Comparison of ENCODE assay signal across 23 cellular contexts in genomic region chr17:17091276-17091675, GRCh38. TPM values are rescaled to one million over a fixed set of nuclear protein-coding genes. Genes with fewer than 3 reads are reported as not detected.
DNase-seq lines count a peak whose midpoint lies in the region; ATAC-seq, FAIRE-seq and TF ChIP-seq lines count a peak whose summit lies in the region.
"Had no signal": no experiment of that assay in that cellular context is flagged by ENCODE, and none has a peak within 500 bp of the region (broad histone marks: within the 10 kb centered on the region; RNA-seq: fewer than 3 reads in every experiment).

No MANE protein-coding gene starts in this region.

- no peaks in the 10 kb centered on the region for H3K9me3 ChIP-seq in small intestine (ENCODE audit: control insufficient read depth, low read depth)

- 79 to 89% (median 85%) methylated on average over 11 of the region's 11 CpGs for WGBS in small intestine, 3 donors

- TF ChIP-seq CTCF in chondrocyte (IDR thresholded peaks at IDR 0.05), result no peak

- H3K4me3 ChIP-seq in small intestine (ENCODE audit: low read depth in 1 of 2, low read length in 2 of 2), result no peak overlapping the region

- peaks cover 14 to 19% of the 10 kb centered on the region in 2 donors for H3K4me1 ChIP-seq in small intestine (ENCODE audit: control insufficient read depth in 2 of 2, insufficient read depth in 1 of 2, low read depth in 1 of 2, low read length in 1 of 2)

- H3K27ac Mint-ChIP-seq in chondrocyte (ENCODE audit: unreplicated experiment), result no peak overlapping the region

- ATAC-seq in GM19328 (IDR thresholded peaks at IDR 0.05; ENCODE audit: unreplicated experiment), result no peak
- ATAC-seq: HCT116 had no signal

- no peak for FAIRE-seq in small intestine (lab: Jason Lieb, UNC)
- FAIRE-seq: GM12891, GM18507 had no signal

- H3K36me3 ChIP-seq in small intestine (ENCODE audit: control insufficient read depth in 2 of 2, insufficient read depth in 2 of 2, low read length in 2 of 2), result peaks cover 3% of the 10 kb centered on the region in 2 donors

- DNase-seq in activated effector memory CD4-positive, alpha-beta T cell treated with anti-CD3 and anti-CD28 coated beads, Interleukin-2, amount 50 U/mL, for 16 hours, result peak; percentile 27
- no peak for DNase-seq in activated effector memory CD4-positive, alpha-beta T cell treated with Interleukin-2 at 50 U/mL for 16 hours
- DNase-seq in chondrocyte (ENCODE audit: low spot score) (peak; percentile 63), small intestine (no peak), retina (no peak), hepatic stellate cell (ENCODE audit: low spot score) (no peak), AML-193 (lab: John Stamatoyannopoulos, UW) (no peak)
- DNase-seq: 8988T; CD4-positive, alpha-beta memory T cell; DMS53; EL; NCI-H1417; NCI-H187; NCI-H226; NCI-H524 treated with DMSO at 0.1 percent for 48 hours; SIG-M5 had no signal

- peaks cover 50% of the 10 kb centered on the region for H3K4me1 Mint-ChIP-seq in chondrocyte (ENCODE audit: low read depth)

- H3K27ac ChIP-seq in small intestine (ENCODE audit: low read depth in 1 of 2, low read length in 1 of 2), result peak overlapping the region; percentile 32 to 56
- H3K27ac ChIP-seq: HL-60, KMS-11 had no signal

- H3K27me3 ChIP-seq in small intestine (ENCODE audit: control insufficient read depth in 2 of 2, insufficient read depth in 2 of 2, low read length in 2 of 2), result no peaks in the 10 kb centered on the region

- no peaks in the 10 kb centered on the region for H3K27me3 Mint-ChIP-seq in chondrocyte (ENCODE audit: low read depth)
- H3K27me3 Mint-ChIP-seq: B cell; CD4-positive, alpha-beta memory T cell had no signal

- no peaks in the 10 kb centered on the region for H3K9me3 Mint-ChIP-seq in chondrocyte (ENCODE audit: low read depth)

- H3K36me3 Mint-ChIP-seq in chondrocyte (ENCODE audit: low read depth), result peaks cover 3% of the 10 kb centered on the region

- H3K4me3 Mint-ChIP-seq in chondrocyte (ENCODE audit: unreplicated experiment), result no peak overlapping the region
- H3K4me3 Mint-ChIP-seq: B cell; CD4-positive, alpha-beta memory T cell had no signal

RNA-seq across cellular contexts. Expression of gene MPRIP, which starts 49.0 kb away (rescaled TPM):
- total RNA-seq in chondrocyte, result 197 to 352 TPM (median 345 TPM) in 3 replicates
- polyA plus RNA-seq in small intestine, result 100 to 1,000 TPM in 2 of 3 donors, 10 to 100 TPM in 1; 98.9 to 233 (median 219) TPM

Comparison
In these comparisons a context has a peak if more than half of its experiments do, and no peak if none do; other contexts are left out.
1. DNase-seq: peak in activated effector memory CD4-positive, alpha-beta T cell treated with anti-CD3 and anti-CD28 coated beads, Interleukin-2, amount 50 U/mL, for 16 hours (single experiment) and chondrocyte (single experiment); none in activated effector memory CD4-positive, alpha-beta T cell treated with Interleukin-2 at 50 U/mL for 16 hours (single experiment), small intestine (single experiment), retina (single experiment), hepatic stellate cell (single experiment) and AML-193 (0 of 2).